Comparison of ENCODE assay signal across 26 cellular contexts in the genomic region with DNA sequence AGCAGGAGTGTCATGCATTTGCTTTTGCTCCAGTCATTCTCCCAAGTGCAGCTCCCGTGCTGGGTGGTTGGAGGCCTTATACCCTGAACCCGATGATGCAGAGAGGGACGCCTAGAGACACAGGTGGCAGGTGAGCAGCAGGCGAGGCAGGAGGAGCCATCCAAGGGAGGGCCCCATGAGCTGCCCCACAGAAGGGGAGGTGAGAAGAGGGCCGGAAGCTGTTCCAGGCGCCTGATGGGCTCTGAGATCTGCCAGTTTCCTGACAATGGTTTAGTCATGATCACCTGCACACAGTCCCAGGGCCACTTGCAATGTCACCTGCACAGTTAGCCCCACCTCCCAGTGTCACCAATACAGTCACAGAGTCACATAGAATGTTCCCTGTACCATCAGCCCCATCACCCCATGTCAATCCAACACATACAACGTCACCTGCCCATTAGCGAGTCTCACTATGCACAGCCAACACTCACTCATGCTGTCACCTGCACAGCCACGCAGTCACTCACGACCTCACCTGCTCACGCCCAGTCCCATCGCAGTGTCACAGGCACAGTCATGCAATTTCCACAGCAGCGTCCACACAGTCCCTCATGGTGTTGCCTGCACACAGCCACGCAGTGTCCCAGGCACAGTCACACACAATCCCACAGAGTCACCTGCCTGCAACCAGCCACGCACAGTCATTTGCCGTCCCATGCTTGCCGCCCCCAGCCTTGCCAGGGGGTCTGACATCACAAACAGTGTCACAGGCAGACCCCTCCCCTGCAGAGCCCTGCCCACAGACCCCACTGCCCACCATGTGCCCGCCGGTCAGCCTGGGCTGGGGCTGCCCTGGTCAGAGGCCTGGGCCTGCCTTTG.
DNase-seq lines count a peak whose midpoint lies in the region; ATAC-seq, FAIRE-seq and TF ChIP-seq lines count a peak whose summit lies in the region.
"Had no signal": no experiment of that assay in that cellular context is flagged by ENCODE, and none has a peak within 500 bp of the region (broad histone marks: within the 10 kb centered on the region; RNA-seq: fewer than 3 reads in every experiment).

No MANE protein-coding gene starts in this region.

- no peak for TF ChIP-seq CTCF in H1 (IDR thresholded peaks at IDR 0.05; ENCODE audit: control extremely low read depth in 1 of 3, insufficient read depth in 1 of 3, low read depth in 1 of 3, low read length in 3 of 3)
- no peak for TF ChIP-seq CTCF in spleen (IDR thresholded peaks at IDR 0.05 in 8 of 11, conservative IDR thresholded peaks at IDR 0.05 in 3 of 11)

- H2BK20ac ChIP-seq in H1 (ENCODE audit: low read length) = peak overlapping the region; percentile 80

- no peak overlapping the region for H4K5ac ChIP-seq in H1 (ENCODE audit: insufficient read length, low read depth, low read length)

- no peak for TF ChIP-seq EP300 in H1 (IDR thresholded peaks at IDR 0.05; ENCODE audit: borderline replicate concordance in 1 of 2, low read depth in 2 of 2, low read length in 2 of 2)

- H3K36me3 Mint-ChIP-seq in stimulated activated naive B cell treated with anti-CD40 and anti-IgM and Interleukin-4, amounts not matched to agents 10 μg/mL and 1 μg/mL and 100 μg/mL, for 72 hours = no peaks in the 10 kb centered on the region
- H3K36me3 Mint-ChIP-seq: activated naive CD8-positive, alpha-beta T cell; natural killer cell treated with Interleukin-12 subunit alpha and Interleukin-12 subunit beta and Interleukin-15 and Interleukin-18, amount 100 ng/mL, for 72 hours had no signal

- H3K4me1 ChIP-seq in H1 (replicated peaks in 1 of 4; ENCODE audit: control insufficient read depth in 3 of 4, insufficient read depth in 4 of 4, low read length in 3 of 4) = peaks cover 0 to 12% (median 7%) of the 10 kb centered on the region in 4 experiments; a peak in 6 of 7 replicates
- H3K4me1 ChIP-seq in spleen = peaks cover 0 to 8% (median 5%) of the 10 kb centered on the region in 6 donors
- H3K4me1 ChIP-seq: thyroid gland had no signal

- no peaks in the 10 kb centered on the region for H3K23me2 ChIP-seq in H1 (ENCODE audit: low read depth, low read length)

- H3K36me3 ChIP-seq in H1 (ENCODE audit: control insufficient read depth in 2 of 4, insufficient read depth in 4 of 4, low read length in 3 of 4) = no peaks in the 10 kb centered on the region
- H3K36me3 ChIP-seq in spleen = no peaks in the 10 kb centered on the region
- H3K36me3 ChIP-seq: thyroid gland had no signal

- H3K9me3 Mint-ChIP-seq in stimulated activated naive B cell treated with anti-CD40 and anti-IgM and Interleukin-4, amounts not matched to agents 10 μg/mL and 1 μg/mL and 100 μg/mL, for 72 hours = no peaks in the 10 kb centered on the region
- H3K9me3 Mint-ChIP-seq: activated T-helper 17 cell treated with anti-CD3 and anti-CD28 coated beads, Interleukin-2, amount 50 U/mL, for 72 hours; CD4-positive, alpha-beta T cell; dendritic cell treated with granulocyte-macrophage colony-stimulating factor and Interleukin-4, amounts not matched to agents 40 ng/mL and 50 ng/mL, for 4 days; natural killer cell treated with Interleukin-12 subunit alpha and Interleukin-12 subunit beta and Interleukin-15 and Interleukin-18, amount 100 ng/mL, for 72 hours; stimulated activated naive CD8-positive, alpha-beta T cell treated with anti-CD3 and anti-CD28 coated beads, Interleukin-15, Interleukin-2, amounts not matched to agents 100 ng/mL and 50 ng/mL, for 24 hours had no signal

- H3K27ac Mint-ChIP-seq in stimulated activated naive B cell treated with anti-CD40 and anti-IgM and Interleukin-4, amounts not matched to agents 10 μg/mL and 1 μg/mL and 100 μg/mL, for 72 hours = peak overlapping the region; percentile 9
- H3K27ac Mint-ChIP-seq: activated naive CD8-positive, alpha-beta T cell; activated T-helper 17 cell treated with anti-CD3 and anti-CD28 coated beads, Interleukin-2, amount 50 U/mL, for 72 hours; CD4-positive, alpha-beta T cell; dendritic cell treated with granulocyte-macrophage colony-stimulating factor and Interleukin-4, amounts not matched to agents 40 ng/mL and 50 ng/mL, for 4 days; stimulated activated naive CD8-positive, alpha-beta T cell treated with anti-CD3 and anti-CD28 coated beads, Interleukin-15, Interleukin-2, amounts not matched to agents 100 ng/mL and 50 ng/mL, for 24 hours had no signal

- peak overlapping the region; percentile 84 for H2BK15ac ChIP-seq in H1 (ENCODE audit: low read length)

- peaks cover 22 to 24% of the 10 kb centered on the region in 2 donors for H3K4me1 Mint-ChIP-seq in stimulated activated naive B cell treated with anti-CD40 and anti-IgM and Interleukin-4, amounts not matched to agents 10 μg/mL and 1 μg/mL and 100 μg/mL, for 72 hours
- H3K4me1 Mint-ChIP-seq: activated T-helper 17 cell treated with anti-CD3 and anti-CD28 coated beads, Interleukin-2, amount 50 U/mL, for 72 hours had no signal

- no peak overlapping the region for H3K56ac ChIP-seq in H1 (replicated peaks; ENCODE audit: insufficient read length, low read depth, low read length)

- no peak overlapping the region for H3K23ac ChIP-seq in H1 (ENCODE audit: insufficient read length)

- no peaks in the 10 kb centered on the region for H3K79me1 ChIP-seq in H1 (ENCODE audit: low read depth, low read length)

- DNase-seq in NCI-H1417 (lab: John Stamatoyannopoulos, UW) (peak in 2 of 3 experiments; percentile 56 to 65), NCI-H1417 treated with DMSO at 0.1 percent for 48 hours (lab: John Stamatoyannopoulos, UW) (no peak), NCI-H2107 treated with DMSO at 0.1 percent for 48 hours (lab: John Stamatoyannopoulos, UW; ENCODE audit: unreplicated experiment) (peak; percentile 44), H1 (ENCODE audit: low read depth in 1 of 2, low spot score in 2 of 2) (no peak), NCI-H526 treated with DMSO at 0.1 percent for 48 hours (lab: John Stamatoyannopoulos, UW) (no peak), spleen (no peak)
- no peak for DNase-seq in stimulated activated naive B cell treated with anti-CD40 and anti-IgM and Interleukin-4, amounts not matched to agents 10 μg/mL and 1 μg/mL and 100 μg/mL, for 72 hours
- no peak for DNase-seq in stimulated activated CD8-positive, alpha-beta memory T cell treated with anti-CD3 and anti-CD28 coated beads, Interleukin-4, amount 100 ng/mL, for 48 hours
- DNase-seq: activated CD8-positive, alpha-beta memory T cell treated with anti-CD3 and anti-CD28 coated beads, Interleukin-2, amount 50 U/mL, for 4 hours; aorta; CD4-positive, alpha-beta T cell; DMS 273 treated with DMSO at 0.1 percent for 48 hours; right cardiac atrium; stimulated activated CD4-positive, alpha-beta T cell treated with anti-CD3 and anti-CD28 coated beads, Interleukin-12 subunit alpha, Interleukin-12 subunit beta, amount 100 ng/mL, for 4 hours; stimulated activated CD4-positive, alpha-beta T cell treated with anti-CD3 and anti-CD28 coated beads, Interleukin-4, amount 100 ng/mL, for 24 hours; thyroid gland had no signal

- FAIRE-seq in H1 (lab: Jason Lieb, UNC) = no peak
- FAIRE-seq: endometrium, keratinocyte had no signal

- WGBS in H1 (ENCODE audit: extremely low coverage in 1 of 2, insufficient coverage in 1 of 2, insufficient read length in 1 of 2, insufficient replicate concordance in 2 of 2, low coverage in 1 of 2, low lambda C conversion rate in 2 of 2, missing lambda C conversion rate in 1 of 2), 2 experiments = 90% methylated on average over 17 of the region's 19 CpGs; no CpG with 5 or more reads in 1 of the 2 experiments
- WGBS in spleen, 5 donors = 84 to 91% (median 88%) methylated on average over 19 of the region's 19 CpGs

- TF ChIP-seq POLR2A in H1 (IDR thresholded peaks at IDR 0.05; ENCODE audit: control extremely low read depth in 1 of 2, low read depth in 2 of 2, low read length in 2 of 2) = no peak
- no peak for TF ChIP-seq POLR2A in spleen (IDR thresholded peaks at IDR 0.05)

- ATAC-seq in stimulated activated naive B cell treated with anti-CD40 and anti-IgM and Interleukin-4, amounts not matched to agents 10 μg/mL and 1 μg/mL and 100 μg/mL, for 72 hours (replicated peaks) = no peak
- ATAC-seq: activated T-helper 17 cell treated with anti-CD3 and anti-CD28 coated beads, Interleukin-2, amount 50 U/mL, for 72 hours; SK-N-SH treated with all-trans-retinoic acid at 6 μM for 48 hours had no signal

- H2BK5ac ChIP-seq in H1 (ENCODE audit: low read depth, low read length) = 0 out of 2 replicates have a peak overlapping the region, but pooled peaks have one; percentile 18

- intact Hi-C loops in spleen (cut with DNase I; ENCODE audit: low total_unique reads) = loop anchor here (5.0 kb wide), 2 partner anchors 192 to 267 kb away; no protein-coding TSS in a partner anchor

- peak overlapping the region; percentile 48; a peak in 3 of 4 replicates for H3K4me2 ChIP-seq in H1 (ENCODE audit: insufficient read depth in 1 of 2, low read depth in 2 of 2, low read length in 2 of 2)

- H3K4me3 ChIP-seq in H1 (ENCODE audit: extremely low read depth in 1 of 4, insufficient read depth in 2 of 4, low read depth in 3 of 4, low read length in 4 of 4) (peak overlapping the region in 1 of 4 experiments; percentile 2; a peak in 1 of 8 replicates), spleen (no peak overlapping the region)
- H3K4me3 ChIP-seq: thyroid gland had no signal

- H3K18ac ChIP-seq in H1 (ENCODE audit: extremely low read depth, low read length) = peak overlapping the region; percentile 7; the same call in 1 of the 2 replicates

- H3K4me3 Mint-ChIP-seq in stimulated activated naive B cell treated with anti-CD40 and anti-IgM and Interleukin-4, amounts not matched to agents 10 μg/mL and 1 μg/mL and 100 μg/mL, for 72 hours = no peak overlapping the region
- H3K4me3 Mint-ChIP-seq: activated naive CD8-positive, alpha-beta T cell; activated T-helper 17 cell treated with anti-CD3 and anti-CD28 coated beads, Interleukin-2, amount 50 U/mL, for 72 hours; CD4-positive, alpha-beta T cell; dendritic cell treated with granulocyte-macrophage colony-stimulating factor and Interleukin-4, amounts not matched to agents 40 ng/mL and 50 ng/mL, for 4 days; natural killer cell treated with Interleukin-12 subunit alpha and Interleukin-12 subunit beta and Interleukin-15 and Interleukin-18, amount 100 ng/mL, for 72 hours; stimulated activated naive CD8-positive, alpha-beta T cell treated with anti-CD3 and anti-CD28 coated beads, Interleukin-15, Interleukin-2, amounts not matched to agents 100 ng/mL and 50 ng/mL, for 24 hours had no signal

- H2BK12ac ChIP-seq in H1 (ENCODE audit: low read depth, low read length) = peak overlapping the region; percentile 94; the same call in 1 of the 2 replicates

- peak overlapping the region in 1 of 4 experiments; percentile 13; a peak in 2 of 7 replicates for H3K9ac ChIP-seq in H1 (replicated peaks in 1 of 4; ENCODE audit: extremely low read depth in 1 of 4, low read depth in 3 of 4, low read length in 3 of 4)

- no peak overlapping the region; the same call in 1 of the 2 replicates for H4K8ac ChIP-seq in H1 (ENCODE audit: extremely low read depth, insufficient read depth, low read length)

- peak overlapping the region; percentile 45; the same call in 1 of the 2 replicates for H2AFZ ChIP-seq in H1 (ENCODE audit: low read length)

- peak overlapping the region; percentile 88 for H4K91ac ChIP-seq in H1 (replicated peaks; ENCODE audit: insufficient read length, low read length)

- CTCF ChIA-PET in H1 (lab: Charles Lee; ENCODE audit: partially characterized antibody) = interaction anchor here (0.8 to 6.8 kb wide), 14 partner anchors 8 to 262 kb away, joined by 3 to 65 read pairs (median 14); no protein-coding TSS in a partner anchor

- no peaks in the 10 kb centered on the region for H3K79me2 ChIP-seq in H1 (ENCODE audit: control insufficient read depth in 1 of 2, insufficient read depth in 2 of 2, low read length in 2 of 2)

- H3K14ac ChIP-seq in H1 (ENCODE audit: insufficient read length) = no peak overlapping the region

- H3K27me3 ChIP-seq in H1 (replicated peaks in 1 of 4; ENCODE audit: control insufficient read depth in 3 of 4, extremely low read depth in 1 of 4, insufficient read depth in 3 of 4, low read length in 3 of 4) (no peaks in the 10 kb centered on the region; a peak in 2 of 7 replicates), spleen (replicated peaks in 1 of 7) (no peaks in the 10 kb centered on the region)
- H3K27me3 ChIP-seq: thyroid gland had no signal

- H3K9me3 ChIP-seq in H1 (ENCODE audit: insufficient read depth in 2 of 2, low read depth in 1 of 2, low read length in 1 of 2) (no peaks in the 10 kb centered on the region), spleen (peaks cover 0 to 14% (median 8%) of the 10 kb centered on the region in 8 donors)
- H3K9me3 ChIP-seq: thyroid gland had no signal

- H2AK5ac ChIP-seq in H1 (ENCODE audit: low read depth, low read length) = peak overlapping the region; percentile 32

- H2BK120ac ChIP-seq in H1 (replicated peaks; ENCODE audit: low read depth, low read length) = no peak overlapping the region

- peaks cover 0 to 3% of the 10 kb centered on the region in 2 experiments for H4K20me1 ChIP-seq in H1 (replicated peaks in 1 of 2; ENCODE audit: control insufficient read depth in 1 of 2, insufficient read depth in 2 of 2, low read length in 2 of 2)

- H3K27ac ChIP-seq in H1 (ENCODE audit: low read depth, low read length) = no peak overlapping the region
- H3K27ac ChIP-seq in spleen = no peak overlapping the region
- H3K27ac ChIP-seq: 22Rv1, thyroid gland, VCaP had no signal

- H3K27me3 Mint-ChIP-seq in stimulated activated naive B cell treated with anti-CD40 and anti-IgM and Interleukin-4, amounts not matched to agents 10 μg/mL and 1 μg/mL and 100 μg/mL, for 72 hours = no peaks in the 10 kb centered on the region

- TF ChIP-seq RAD21 in H1 (IDR thresholded peaks at IDR 0.05 in 1 of 2, conservative IDR thresholded peaks at IDR 0.05 in 1 of 2; ENCODE audit: low read depth in 2 of 2, low read length in 2 of 2) = no peak

- POLR2A ChIA-PET in H1 (lab: Charles Lee; ENCODE audit: partially characterized antibody) = no interaction called here

- peak overlapping the region; percentile 74 for H3K4ac ChIP-seq in H1 (replicated peaks; ENCODE audit: insufficient read length, low read depth, low read length)

Comparison
In these comparisons a context has a peak if more than half of its experiments do, and no peak if none do; other contexts are left out.
1. DNase-seq: peak in NCI-H1417 (2 of 3) and NCI-H2107 treated with DMSO at 0.1 percent for 48 hours (single experiment); none in NCI-H1417 treated with DMSO at 0.1 percent for 48 hours (single experiment), H1 (0 of 2), stimulated activated naive B cell treated with anti-CD40 and anti-IgM and Interleukin-4, amounts not matched to agents 10 μg/mL and 1 μg/mL and 100 μg/mL, for 72 hours (single experiment), stimulated activated CD8-positive, alpha-beta memory T cell treated with anti-CD3 and anti-CD28 coated beads, Interleukin-4, amount 100 ng/mL, for 48 hours (single experiment), NCI-H526 treated with DMSO at 0.1 percent for 48 hours (single experiment) and spleen (single experiment).